Comparison of ENCODE assay signal across 24 cellular contexts in the genomic region with DNA sequence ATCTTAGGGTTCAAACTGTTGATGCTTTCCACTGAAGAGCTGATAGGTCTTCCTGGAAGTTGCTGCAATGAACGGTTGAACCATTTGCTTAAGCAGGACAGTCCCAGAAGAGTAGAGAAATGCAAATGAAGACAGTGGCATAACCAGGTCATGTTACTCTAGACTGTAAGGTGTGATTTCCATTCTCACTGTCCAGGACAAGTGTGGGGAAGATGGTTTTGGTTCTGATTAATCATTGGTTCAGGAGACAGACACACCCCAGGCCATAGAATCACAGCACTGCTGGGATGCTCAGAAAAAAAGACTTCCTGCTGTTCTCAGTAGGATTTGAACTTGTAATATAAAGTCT. TPM values are rescaled to one million over a fixed set of nuclear protein-coding genes. Genes with fewer than 3 reads are reported as not detected.
A peak's percentile ranks its signal among the peaks of the same experiment; 100 is the strongest.
DNase-seq lines count a peak whose midpoint lies in the region; ATAC-seq, FAIRE-seq and TF ChIP-seq lines count a peak whose summit lies in the region.
"Had no signal": no experiment of that assay in that cellular context is flagged by ENCODE, and none has a peak within 500 bp of the region (broad histone marks: within the 10 kb centered on the region; RNA-seq: fewer than 3 reads in every experiment).

No MANE protein-coding gene starts in this region.

- no peak overlapping the region for H3K27ac ChIP-seq in tibial artery
- H3K27ac ChIP-seq: adrenal gland, breast epithelium, C4-2B, heart left ventricle, neutrophil, vagina had no signal

- ATAC-seq in activated T-cell treated with anti-CD3 and anti-CD28 coated beads, Interleukin-2, amount 50 U/mL, for 72 hours (replicated peaks in 1 of 2) = peak; percentile 66 to 79
- peak; percentile 58 for ATAC-seq in GM21528 (IDR thresholded peaks at IDR 0.05; ENCODE audit: low FRiP score, unreplicated experiment)
- peak; percentile 80 for ATAC-seq in stimulated activated effector memory CD8-positive, alpha-beta T cell treated with anti-CD3 and anti-CD28 coated beads, Interleukin-12 subunit alpha, Interleukin-12 subunit beta, amount 100 ng/mL, for 72 hours
- ATAC-seq: heart left ventricle, left ventricle myocardium superior, Right ventricle myocardium inferior had no signal

- no peaks in the 10 kb centered on the region for H3K4me1 ChIP-seq in tibial artery
- H3K4me1 ChIP-seq: breast epithelium, heart left ventricle, vagina had no signal

- H3K4me3 ChIP-seq in tibial artery = no peak overlapping the region
- H3K4me3 ChIP-seq: adrenal gland, breast epithelium, heart left ventricle, smooth muscle cell, vagina had no signal

- no peaks in the 10 kb centered on the region for H3K36me3 ChIP-seq in tibial artery
- H3K36me3 ChIP-seq: adrenal gland, breast epithelium, heart left ventricle, neutrophil, vagina had no signal

- H3K27me3 Mint-ChIP-seq in activated T-cell treated with anti-CD3 and anti-CD28 coated beads, Interleukin-2, amount 50 U/mL, for 72 hours (ENCODE audit: low read depth) = peaks cover 19% of the 10 kb centered on the region

- peaks cover 46% of the 10 kb centered on the region for H3K4me1 Mint-ChIP-seq in activated T-cell treated with anti-CD3 and anti-CD28 coated beads, Interleukin-2, amount 50 U/mL, for 72 hours (ENCODE audit: low read depth)
- peaks cover 17% of the 10 kb centered on the region for H3K4me1 Mint-ChIP-seq in stimulated activated effector memory CD8-positive, alpha-beta T cell treated with anti-CD3 and anti-CD28 coated beads, Interleukin-12 subunit alpha, Interleukin-12 subunit beta, amount 100 ng/mL, for 72 hours
- H3K4me1 Mint-ChIP-seq: immature natural killer cell had no signal

- H3K9me3 ChIP-seq in tibial artery = no peaks in the 10 kb centered on the region
- H3K9me3 ChIP-seq: adrenal gland, breast epithelium, heart left ventricle, neutrophil, vagina had no signal

- peak overlapping the region; percentile 86 for H3K27ac Mint-ChIP-seq in activated T-cell treated with anti-CD3 and anti-CD28 coated beads, Interleukin-2, amount 50 U/mL, for 72 hours
- H3K27ac Mint-ChIP-seq in stimulated activated effector memory CD8-positive, alpha-beta T cell treated with anti-CD3 and anti-CD28 coated beads, Interleukin-12 subunit alpha, Interleukin-12 subunit beta, amount 100 ng/mL, for 72 hours = peak overlapping the region; percentile 93
- H3K27ac Mint-ChIP-seq: immature natural killer cell had no signal

- TF ChIP-seq CTCF in tibial artery (IDR thresholded peaks at IDR 0.05) = no peak

- peak; percentile 76 for FAIRE-seq in HTR-8/SVneo (lab: Jason Lieb, UNC)
- FAIRE-seq: H1 had no signal

- no peaks in the 10 kb centered on the region for H3K9me3 Mint-ChIP-seq in activated T-cell treated with anti-CD3 and anti-CD28 coated beads, Interleukin-2, amount 50 U/mL, for 72 hours
- H3K9me3 Mint-ChIP-seq in stimulated activated effector memory CD8-positive, alpha-beta T cell treated with anti-CD3 and anti-CD28 coated beads, Interleukin-12 subunit alpha, Interleukin-12 subunit beta, amount 100 ng/mL, for 72 hours = no peaks in the 10 kb centered on the region
- H3K9me3 Mint-ChIP-seq: immature natural killer cell had no signal

- peaks cover 0 to 2% of the 10 kb centered on the region in 2 donors for H3K36me3 Mint-ChIP-seq in activated T-cell treated with anti-CD3 and anti-CD28 coated beads, Interleukin-2, amount 50 U/mL, for 72 hours (ENCODE audit: insufficient read depth in 2 of 2)
- H3K36me3 Mint-ChIP-seq in stimulated activated effector memory CD8-positive, alpha-beta T cell treated with anti-CD3 and anti-CD28 coated beads, Interleukin-12 subunit alpha, Interleukin-12 subunit beta, amount 100 ng/mL, for 72 hours = no peaks in the 10 kb centered on the region
- H3K36me3 Mint-ChIP-seq: immature natural killer cell had no signal

- H3K4me3 Mint-ChIP-seq in activated T-cell treated with anti-CD3 and anti-CD28 coated beads, Interleukin-2, amount 50 U/mL, for 72 hours = peak overlapping the region; percentile 56 to 65
- H3K4me3 Mint-ChIP-seq in stimulated activated effector memory CD8-positive, alpha-beta T cell treated with anti-CD3 and anti-CD28 coated beads, Interleukin-12 subunit alpha, Interleukin-12 subunit beta, amount 100 ng/mL, for 72 hours = peak overlapping the region; percentile 40
- H3K4me3 Mint-ChIP-seq: immature natural killer cell had no signal

- H3K27me3 ChIP-seq in tibial artery = peaks cover 0 to 19% of the 10 kb centered on the region in 2 donors
- H3K27me3 ChIP-seq: breast epithelium, vagina had no signal

- intact Hi-C loops in tibial artery (cut with DNase I; ENCODE audit: low total_unique reads) = no loop called here

- peak in 1 of 2 donors; percentile 33 for DNase-seq in activated T-cell treated with anti-CD3 and anti-CD28 coated beads, Interleukin-2, amount 50 U/mL, for 72 hours
- no peak for DNase-seq in activated T-cell treated with anti-CD3 and anti-CD28 coated beads, Interleukin-2, amount 50 U/mL, for 48 hours
- DNase-seq in HTR-8/SVneo (ENCODE audit: insufficient read length, low spot score) (no peak), tibial artery (no peak), AG08396 (ENCODE audit: low spot score) (no peak), NCI-H2227 treated with DMSO at 0.1 percent for 48 hours (lab: John Stamatoyannopoulos, UW) (no peak)
- DNase-seq in stimulated activated effector memory CD8-positive, alpha-beta T cell treated with anti-CD3 and anti-CD28 coated beads, Interleukin-12 subunit alpha, Interleukin-12 subunit beta, amount 100 ng/mL, for 72 hours (ENCODE audit: low spot score in 2 of 2) = no peak
- DNase-seq: cortex of kidney; heart left ventricle; immature natural killer cell; KBM-7; left ventricle myocardium superior; NCI-H2029; stimulated activated CD4-positive, alpha-beta T cell treated with anti-CD3 and anti-CD28 coated beads, Interleukin-4, amount 100 ng/mL, for 24 hours; substantia nigra had no signal

RNA-seq across cellular contexts. Expression of a gene that starts 34.8 kb away (rescaled TPM):
- 10 to 100 TPM; 24.2 to 43.8 TPM for total RNA-seq in activated T-cell treated with anti-CD3 and anti-CD28 coated beads, Interleukin-2, amount 50 U/mL, for 72 hours

RNA-seq across cellular contexts. Expression of a gene that starts 36.8 kb away (rescaled TPM):
- total RNA-seq in activated T-cell treated with anti-CD3 and anti-CD28 coated beads, Interleukin-2, amount 50 U/mL, for 72 hours = under 1 TPM in 1 of 2 donors, not detected in 1; 0.51 TPM
- total RNA-seq: adrenal gland, heart left ventricle, left ventricle myocardium superior, Right ventricle myocardium inferior had no signal
